Comparison of ENCODE assay signal across 12 cellular contexts in the genomic region with DNA sequence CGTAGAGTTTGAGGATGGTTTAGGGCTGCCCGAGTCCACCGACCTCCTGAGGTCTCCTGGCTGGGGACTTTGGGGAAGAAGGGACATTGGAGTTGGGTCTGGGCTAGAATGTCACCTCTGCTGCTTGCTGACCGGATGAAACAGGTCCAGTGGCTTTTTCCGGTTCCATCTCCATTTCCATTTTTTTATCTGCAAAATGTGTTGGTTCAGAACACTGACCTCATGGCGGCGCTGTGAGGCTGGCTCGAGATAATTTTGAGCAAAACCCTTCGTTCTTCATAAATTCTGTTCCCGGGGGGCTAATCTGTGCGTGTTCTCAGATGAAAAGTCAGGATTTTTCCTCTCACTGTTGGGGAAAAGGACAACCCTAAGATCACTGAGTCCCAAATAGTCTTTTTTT. TPM values are rescaled to one million over a fixed set of nuclear protein-coding genes. Genes with fewer than 3 reads are reported as not detected.
DNase-seq lines count a peak whose midpoint lies in the region; ATAC-seq and TF ChIP-seq lines count a peak whose summit lies in the region.
"Had no signal": no experiment of that assay in that cellular context is flagged by ENCODE, and none has a peak within 500 bp of the region (broad histone marks: within the 10 kb centered on the region; RNA-seq: fewer than 3 reads in every experiment).

No MANE protein-coding gene starts in this region.

- TF ChIP-seq CTCF in left ventricle myocardium inferior (IDR thresholded peaks at IDR 0.05; ENCODE audit: borderline replicate concordance) (peak; percentile 22), OCI-LY3 (IDR thresholded peaks at IDR 0.05; ENCODE audit: low read depth, low read length) (peak; percentile 42), fibroblast of pulmonary artery (IDR thresholded peaks at IDR 0.05; ENCODE audit: low read length, missing control alignments) (peak; percentile 54), type B pancreatic cell (conservative IDR thresholded peaks at IDR 0.05) (peak; percentile 58), esophagus squamous epithelium (IDR thresholded peaks at IDR 0.05) (no peak)

- H3K27me3 ChIP-seq in left ventricle myocardium inferior (ENCODE audit: low read depth) (peaks cover 32% of the 10 kb centered on the region), OCI-LY3 (ENCODE audit: low read depth, low read length) (no peaks in the 10 kb centered on the region; the same call in 1 of the 2 replicates), esophagus squamous epithelium (peaks cover 0 to 68% (median 0%) of the 10 kb centered on the region in 4 donors)

- H3K9me3 ChIP-seq in left ventricle myocardium inferior (replicated peaks) (no peaks in the 10 kb centered on the region), OCI-LY3 (ENCODE audit: insufficient read depth, low read length) (no peaks in the 10 kb centered on the region), esophagus squamous epithelium (no peaks in the 10 kb centered on the region)

- H3K79me2 ChIP-seq in OCI-LY3 (ENCODE audit: low read length), result no peaks in the 10 kb centered on the region

- H3K4me2 ChIP-seq in OCI-LY3 (ENCODE audit: low read length), result no peak overlapping the region

- H3K4me1 Mint-ChIP-seq in type B pancreatic cell (ENCODE audit: unreplicated experiment), result peaks cover 3% of the 10 kb centered on the region

- H3K4me1 ChIP-seq in left ventricle myocardium inferior (peaks cover 43% of the 10 kb centered on the region), OCI-LY3 (ENCODE audit: low read length) (peaks cover 9% of the 10 kb centered on the region), esophagus squamous epithelium (peaks cover 0 to 24% (median 0%) of the 10 kb centered on the region in 3 donors)

- DNase-seq in left ventricle myocardium inferior (no peak), Right ventricle myocardium superior (no peak), fibroblast of pulmonary artery (ENCODE audit: low read depth) (peak; percentile 13), type B pancreatic cell (ENCODE audit: extremely low spot score, unreplicated experiment) (no peak), esophagus squamous epithelium (lab: John Stamatoyannopoulos, UW) (no peak), G401 (ENCODE audit: low spot score) (no peak)
- DNase-seq: Calu3, mesenchymal stem cell, NCI-H187 treated with DMSO at 0.1 percent for 48 hours had no signal

- H2AFZ ChIP-seq in OCI-LY3 (ENCODE audit: low read depth, low read length), result no peak overlapping the region

- in situ Hi-C loops in G401 (cut with HindIII; ENCODE audit: low sequenced_read_pairs), result no loop called here

- H3K36me3 ChIP-seq in left ventricle myocardium inferior (no peaks in the 10 kb centered on the region), OCI-LY3 (replicated peaks; ENCODE audit: low read depth, low read length) (no peaks in the 10 kb centered on the region), esophagus squamous epithelium (no peaks in the 10 kb centered on the region)

- no peak overlapping the region for H3K27ac Mint-ChIP-seq in type B pancreatic cell

- H3K9ac ChIP-seq in OCI-LY3 (ENCODE audit: low read length), result no peak overlapping the region

- intact Hi-C loops in left ventricle myocardium inferior (cut with micrococcal nuclease) (loop anchor here (10.0 kb wide), 1 partner anchor 383 kb away; no protein-coding TSS in a partner anchor), Right ventricle myocardium superior (cut with DNase I) (no loop called here), esophagus squamous epithelium (cut with DNase I) (no loop called here)

- peaks cover 6% of the 10 kb centered on the region for H3K9me3 Mint-ChIP-seq in type B pancreatic cell

- H3K27ac ChIP-seq in left ventricle myocardium inferior (replicated peaks) (peak overlapping the region; percentile 89), OCI-LY3 (ENCODE audit: low read length) (no peak overlapping the region), esophagus squamous epithelium (no peak overlapping the region)

- H3K36me3 Mint-ChIP-seq in type B pancreatic cell, result no peaks in the 10 kb centered on the region

- H4K20me1 ChIP-seq in OCI-LY3 (ENCODE audit: insufficient read depth, low read length), result no peaks in the 10 kb centered on the region

- ATAC-seq in Right ventricle myocardium superior (ENCODE audit: poor library complexity), result no peak
- no peak for ATAC-seq in GM21515 (IDR thresholded peaks at IDR 0.05; ENCODE audit: unreplicated experiment)

- H3K4me3 ChIP-seq in left ventricle myocardium inferior (peak overlapping the region; percentile 49), OCI-LY3 (ENCODE audit: low read length) (no peak overlapping the region), fibroblast of pulmonary artery (replicated peaks; ENCODE audit: low read depth, low read length) (no peak overlapping the region), esophagus squamous epithelium (no peak overlapping the region)

- TF ChIP-seq POLR2A in esophagus squamous epithelium (IDR thresholded peaks at IDR 0.05), result no peak

- H3K27me3 Mint-ChIP-seq in type B pancreatic cell, result peaks cover 16% of the 10 kb centered on the region

- H3K4me3 Mint-ChIP-seq in type B pancreatic cell, result no peak overlapping the region

- 44 to 48% methylated on average over 11 of the region's 11 CpGs for WGBS in esophagus squamous epithelium, 2 donors

RNA-seq across cellular contexts. Expression of gene MYL2, which starts 11.7 kb away (rescaled TPM):
- total RNA-seq in left ventricle myocardium inferior (33,375 TPM), Right ventricle myocardium superior (13,587 TPM), type B pancreatic cell (ENCODE audit: low replicate concordance) (not detected in 2 replicates), esophagus squamous epithelium (not detected)
- not detected in 2 replicates for total RNA-seq in G401 (2014; rRNA removed; shearing (Covaris generic))
- total RNA-seq: Calu3, fibroblast of lung had no signal

Comparison
In these comparisons a context has a peak if more than half of its experiments do, and no peak if none do; other contexts are left out.
1. CTCF ChIP-seq: peak in left ventricle myocardium inferior (single experiment), OCI-LY3 (single experiment), fibroblast of pulmonary artery (single experiment) and type B pancreatic cell (single experiment); none in esophagus squamous epithelium (0 of 6).
2. RNA of gene MYL2, which starts 11.7 kb away (total RNA-seq): 33,375 TPM in left ventricle myocardium inferior (single experiment) and 13,587 TPM in Right ventricle myocardium superior (single experiment); not detected in type B pancreatic cell, not detected in esophagus squamous epithelium and not detected in G401; every median in the first group is over 1,000 times any median in the second.